ENCODE assay signal across 18 cellular contexts in genomic region chr3:168618827-168619226, GRCh38.
DNase-seq lines count a peak whose midpoint lies in the region; ATAC-seq, FAIRE-seq and TF ChIP-seq lines count a peak whose summit lies in the region.
"Had no signal": no experiment of that assay in that cellular context is flagged by ENCODE, and none has a peak within 500 bp of the region (broad histone marks: within the 10 kb centered on the region; RNA-seq: fewer than 3 reads in every experiment).

No MANE protein-coding gene starts in this region.

- H2BK5ac ChIP-seq in H1 (ENCODE audit: low read depth, low read length) = peak overlapping the region; percentile 32; the same call in 1 of the 2 replicates
- H2BK5ac ChIP-seq in mesendoderm (ENCODE audit: low read length) = no peak overlapping the region

- H3K56ac ChIP-seq in H1 (replicated peaks; ENCODE audit: insufficient read length, low read depth, low read length) (no peak overlapping the region), mesendoderm (ENCODE audit: low read length) (no peak overlapping the region)

- no peak for TF ChIP-seq RAD21 in H1 (IDR thresholded peaks at IDR 0.05 in 1 of 2, conservative IDR thresholded peaks at IDR 0.05 in 1 of 2; ENCODE audit: low read depth in 2 of 2, low read length in 2 of 2)

- TF ChIP-seq POLR2A in H1 (IDR thresholded peaks at IDR 0.05; ENCODE audit: control extremely low read depth in 1 of 2, low read depth in 2 of 2, low read length in 2 of 2) (no peak), ovary (IDR thresholded peaks at IDR 0.05) (no peak)

- H4K8ac ChIP-seq in H1 (ENCODE audit: extremely low read depth, insufficient read depth, low read length) = no peak overlapping the region
- no peak overlapping the region for H4K8ac ChIP-seq in mesendoderm (ENCODE audit: low read depth, low read length)

- POLR2A ChIA-PET in H1 (lab: Charles Lee; ENCODE audit: partially characterized antibody) = interaction anchor here (0.7 kb wide), 1 partner anchor 71 kb away, joined by 3 read pairs; no protein-coding TSS in a partner anchor

- no peaks in the 10 kb centered on the region for H3K9me3 Mint-ChIP-seq in GM23338
- H3K9me3 Mint-ChIP-seq: CD8-positive, alpha-beta T cell had no signal

- peak overlapping the region; percentile 20; the same call in 1 of the 2 replicates for H2BK12ac ChIP-seq in H1 (ENCODE audit: low read depth, low read length)

- no peak overlapping the region for H3K14ac ChIP-seq in H1 (ENCODE audit: insufficient read length)

- H3K4me1 ChIP-seq in GM23338 (ENCODE audit: insufficient read depth) (peaks cover 58% of the 10 kb centered on the region), HUES64 (ENCODE audit: insufficient read depth, low read length) (peaks cover 60% of the 10 kb centered on the region), H1 (replicated peaks in 1 of 4; ENCODE audit: control insufficient read depth in 3 of 4, insufficient read depth in 4 of 4, low read length in 3 of 4) (peaks cover 6 to 40% (median 21%) of the 10 kb centered on the region in 4 experiments; a peak in 6 of 7 replicates), mesendoderm (ENCODE audit: control insufficient read depth, low read depth, low read length) (peaks cover 2% of the 10 kb centered on the region), ovary (ENCODE audit: insufficient read depth) (no peaks in the 10 kb centered on the region)

- H3K9me3 ChIP-seq in HUES64 (ENCODE audit: insufficient read depth, low read depth, low read length) = no peaks in the 10 kb centered on the region
- H3K9me3 ChIP-seq in H1 (ENCODE audit: insufficient read depth in 2 of 2, low read depth in 1 of 2, low read length in 1 of 2) = no peaks in the 10 kb centered on the region
- H3K9me3 ChIP-seq in ovary = no peaks in the 10 kb centered on the region
- H3K9me3 ChIP-seq: BLaER1 treated with 17β-estradiol and CSF1 and Interleukin-3, amounts not matched to agents 10 nM and 100 nM had no signal

- H2BK120ac ChIP-seq in H1 (replicated peaks; ENCODE audit: low read depth, low read length) (no peak overlapping the region), mesendoderm (ENCODE audit: low read depth, low read length) (no peak overlapping the region)

- H4K5ac ChIP-seq in H1 (ENCODE audit: insufficient read length, low read depth, low read length) = no peak overlapping the region
- H4K5ac ChIP-seq in mesendoderm (ENCODE audit: low read length) = no peak overlapping the region

- TF ChIP-seq EP300 in H1 (IDR thresholded peaks at IDR 0.05; ENCODE audit: borderline replicate concordance in 1 of 2, low read depth in 2 of 2, low read length in 2 of 2) (no peak), ovary (IDR thresholded peaks at IDR 0.05) (no peak)

- H3F3A ChIP-seq in GM23338 (replicated peaks; ENCODE audit: low read depth) = no peaks in the 10 kb centered on the region

- CTCF ChIA-PET in H1 (lab: Charles Lee; ENCODE audit: partially characterized antibody) = interaction anchor here (1.0 to 6.8 kb wide), 9 partner anchors 12 to 407 kb away, joined by 3 to 64 read pairs (median 11); no protein-coding TSS in a partner anchor

- H3K23me2 ChIP-seq in H1 (ENCODE audit: low read depth, low read length) = no peaks in the 10 kb centered on the region

- H3K79me2 ChIP-seq in GM23338 (replicated peaks; ENCODE audit: insufficient read depth) (no peaks in the 10 kb centered on the region), H1 (ENCODE audit: control insufficient read depth in 1 of 2, insufficient read depth in 2 of 2, low read length in 2 of 2) (no peaks in the 10 kb centered on the region), mesendoderm (ENCODE audit: control insufficient read depth, insufficient read depth, low read length) (no peaks in the 10 kb centered on the region)

- H2BK15ac ChIP-seq in H1 (ENCODE audit: low read length) = no peak overlapping the region
- H2BK15ac ChIP-seq in mesendoderm (replicated peaks; ENCODE audit: low read depth) = no peak overlapping the region

- H3K9me2 ChIP-seq in GM23338 (ENCODE audit: insufficient read depth) = no peaks in the 10 kb centered on the region

- intact Hi-C loops in ovary (cut with DNase I) = no loop called here

- no peaks in the 10 kb centered on the region for H3K27me3 ChIP-seq in GM23338 (ENCODE audit: insufficient read depth)
- no peaks in the 10 kb centered on the region for H3K27me3 ChIP-seq in HUES64 (ENCODE audit: insufficient read depth, low read length)
- H3K27me3 ChIP-seq in H1 (replicated peaks in 1 of 4; ENCODE audit: control insufficient read depth in 3 of 4, extremely low read depth in 1 of 4, insufficient read depth in 3 of 4, low read length in 3 of 4) = no peaks in the 10 kb centered on the region
- H3K27me3 ChIP-seq in mesendoderm (ENCODE audit: insufficient read depth, low read length, poor library complexity) = no peaks in the 10 kb centered on the region
- no peaks in the 10 kb centered on the region for H3K27me3 ChIP-seq in ovary
- H3K27me3 ChIP-seq: BLaER1 treated with 17β-estradiol and CSF1 and Interleukin-3, amounts not matched to agents 10 nM and 100 nM had no signal

- H3K9ac ChIP-seq in HUES64 (ENCODE audit: low read depth, low read length) (no peak overlapping the region), H1 (replicated peaks in 1 of 4; ENCODE audit: extremely low read depth in 1 of 4, low read depth in 3 of 4, low read length in 3 of 4) (no peak overlapping the region), mesendoderm (ENCODE audit: low read length) (no peak overlapping the region)
- H3K9ac ChIP-seq: BLaER1 treated with 17β-estradiol and CSF1 and Interleukin-3, amounts not matched to agents 10 nM and 100 nM had no signal

- FAIRE-seq in H1 (lab: Jason Lieb, UNC) = peak; percentile 36
- FAIRE-seq: GM12891, GM19239, H54 had no signal

- ATAC-seq in GM23338 = peak; percentile 67
- ATAC-seq in HG03439 (IDR thresholded peaks at IDR 0.05; ENCODE audit: unreplicated experiment) = no peak
- ATAC-seq: CD8-positive, alpha-beta T cell had no signal

- no peak overlapping the region for H3K23ac ChIP-seq in H1 (ENCODE audit: insufficient read length)
- H3K23ac ChIP-seq in mesendoderm (ENCODE audit: low read length) = no peak overlapping the region

- H2AK5ac ChIP-seq in H1 (ENCODE audit: low read depth, low read length) (no peak overlapping the region), mesendoderm (ENCODE audit: low read length) (no peak overlapping the region)

- H3K4ac ChIP-seq in H1 (replicated peaks; ENCODE audit: insufficient read length, low read depth, low read length) = no peak overlapping the region
- H3K4ac ChIP-seq in mesendoderm (ENCODE audit: low read depth, low read length) = no peak overlapping the region

- no peak for TF ChIP-seq CTCF in GM23338 (conservative IDR thresholded peaks at IDR 0.05; ENCODE audit: low read depth in 2 of 2)
- no peak for TF ChIP-seq CTCF in H1 (IDR thresholded peaks at IDR 0.05; ENCODE audit: control extremely low read depth in 1 of 3, insufficient read depth in 1 of 3, low read depth in 1 of 3, low read length in 3 of 3)
- TF ChIP-seq CTCF in ovary (IDR thresholded peaks at IDR 0.05) = no peak

- H2AFZ ChIP-seq in GM23338 = no peak overlapping the region
- no peak overlapping the region for H2AFZ ChIP-seq in H1 (ENCODE audit: low read length)

- H3K79me1 ChIP-seq in H1 (ENCODE audit: low read depth, low read length) (no peaks in the 10 kb centered on the region), mesendoderm (ENCODE audit: low read length) (no peaks in the 10 kb centered on the region)

- H3K27ac Mint-ChIP-seq in GM23338 = peak overlapping the region; percentile 85
- H3K27ac Mint-ChIP-seq: CD8-positive, alpha-beta T cell had no signal

- H2BK20ac ChIP-seq in H1 (ENCODE audit: low read length) = peak overlapping the region; percentile 88

- no peaks in the 10 kb centered on the region for H3K36me3 ChIP-seq in GM23338 (ENCODE audit: insufficient read depth)
- H3K36me3 ChIP-seq in HUES64 (ENCODE audit: insufficient read depth, low read length) = no peaks in the 10 kb centered on the region
- H3K36me3 ChIP-seq in H1 (ENCODE audit: control insufficient read depth in 2 of 4, insufficient read depth in 4 of 4, low read length in 3 of 4) = no peaks in the 10 kb centered on the region
- H3K36me3 ChIP-seq in mesendoderm (ENCODE audit: control insufficient read depth, insufficient read depth, low read length) = no peaks in the 10 kb centered on the region
- no peaks in the 10 kb centered on the region for H3K36me3 ChIP-seq in ovary
- H3K36me3 ChIP-seq: BLaER1 treated with 17β-estradiol and CSF1 and Interleukin-3, amounts not matched to agents 10 nM and 100 nM had no signal

- no peak overlapping the region for H3K4me3 ChIP-seq in GM23338
- no peak overlapping the region for H3K4me3 ChIP-seq in HUES64 (ENCODE audit: low read length)
- no peak overlapping the region for H3K4me3 ChIP-seq in H1 (ENCODE audit: extremely low read depth in 1 of 4, insufficient read depth in 2 of 4, low read depth in 3 of 4, low read length in 4 of 4)
- no peak overlapping the region for H3K4me3 ChIP-seq in mesendoderm (ENCODE audit: low read length)
- H3K4me3 ChIP-seq in ovary = no peak overlapping the region
- H3K4me3 ChIP-seq: BLaER1 treated with 17β-estradiol and CSF1 and Interleukin-3, amounts not matched to agents 10 nM and 100 nM had no signal

- H3K4me2 ChIP-seq in GM23338 = peak overlapping the region; percentile 22
- H3K4me2 ChIP-seq in H1 (ENCODE audit: insufficient read depth in 1 of 2, low read depth in 2 of 2, low read length in 2 of 2) = peak overlapping the region in 1 of 2 experiments; percentile 35; a peak in 1 of 4 replicates
- no peak overlapping the region for H3K4me2 ChIP-seq in mesendoderm (ENCODE audit: low read length)

- H3K4me3 Mint-ChIP-seq in GM23338 = no peak overlapping the region
- H3K4me3 Mint-ChIP-seq: CD8-positive, alpha-beta T cell had no signal

- peaks cover 78% of the 10 kb centered on the region for H3K4me1 Mint-ChIP-seq in GM23338

- H3K18ac ChIP-seq in H1 (ENCODE audit: extremely low read depth, low read length) (peak overlapping the region; percentile 41; the same call in 1 of the 2 replicates), mesendoderm (ENCODE audit: low read length) (no peak overlapping the region)

- peak; percentile 56 for DNase-seq in GM23338 (ENCODE audit: low spot score)
- DNase-seq in H1 (ENCODE audit: low read depth in 1 of 2, low spot score in 2 of 2) = no peak
- DNase-seq in mesendoderm = peak; percentile 29
- DNase-seq in GDM1 (lab: John Stamatoyannopoulos, UW) = no peak
- DNase-seq in NCI-H774 (lab: John Stamatoyannopoulos, UW) = no peak
- no peak for DNase-seq in ovary
- DNase-seq: 8988T; Calu3; CD8-positive, alpha-beta T cell; DMS53; DND-41; EL had no signal

- H3K27me3 Mint-ChIP-seq in GM23338 (ENCODE audit: insufficient read depth, low read depth, poor library complexity) = no peaks in the 10 kb centered on the region

- H4K20me1 ChIP-seq in GM23338 (replicated peaks; ENCODE audit: insufficient read depth) (no peaks in the 10 kb centered on the region), H1 (replicated peaks in 1 of 2; ENCODE audit: control insufficient read depth in 1 of 2, insufficient read depth in 2 of 2, low read length in 2 of 2) (no peaks in the 10 kb centered on the region)
- H4K20me1 ChIP-seq: BLaER1 treated with 17β-estradiol and CSF1 and Interleukin-3, amounts not matched to agents 10 nM and 100 nM had no signal

- no peaks in the 10 kb centered on the region for H3K36me3 Mint-ChIP-seq in GM23338 (ENCODE audit: low read depth)
- H3K36me3 Mint-ChIP-seq: CD8-positive, alpha-beta T cell had no signal

- peak overlapping the region; percentile 91 for H3K27ac ChIP-seq in GM23338 (ENCODE audit: low read depth)
- H3K27ac ChIP-seq in HUES64 (ENCODE audit: low read depth, low read length) = peak overlapping the region; percentile 59; the same call in 1 of the 2 replicates
- H3K27ac ChIP-seq in H1 (ENCODE audit: low read depth, low read length) = peak overlapping the region; percentile 18; the same call in 1 of the 2 replicates
- H3K27ac ChIP-seq in mesendoderm (ENCODE audit: low read depth, low read length) = no peak overlapping the region
- H3K27ac ChIP-seq in ovary = no peak overlapping the region
- H3K27ac ChIP-seq: BLaER1 treated with 17β-estradiol and CSF1 and Interleukin-3, amounts not matched to agents 10 nM and 100 nM had no signal

- peak overlapping the region; percentile 5 for H4K91ac ChIP-seq in H1 (replicated peaks; ENCODE audit: insufficient read length, low read length)

Comparison
In these comparisons a context has a peak if more than half of its experiments do, and no peak if none do; other contexts are left out.
1. DNase-seq: peak in GM23338 (single experiment) and mesendoderm (single experiment); none in H1 (0 of 2), GDM1 (single experiment), NCI-H774 (single experiment) and ovary (0 of 5).
2. H3K27ac ChIP-seq: peak in GM23338 (single experiment), HUES64 (single experiment) and H1 (single experiment); none in mesendoderm (single experiment) and ovary (0 of 2).